Comparison of ENCODE assay signal across 18 cellular contexts in genomic region chr18:3654442-3655253, GRCh38.
DNase-seq lines count a peak whose midpoint lies in the region; ATAC-seq and TF ChIP-seq lines count a peak whose summit lies in the region.
"Had no signal": no experiment of that assay in that cellular context is flagged by ENCODE, and none has a peak within 500 bp of the region (broad histone marks: within the 10 kb centered on the region; RNA-seq: fewer than 3 reads in every experiment).

No MANE protein-coding gene starts in this region.

- H3K27ac Mint-ChIP-seq in MCF 10A (ENCODE audit: low read depth, unreplicated experiment) = peak overlapping the region; percentile 9
- H3K27ac Mint-ChIP-seq in endothelial cell (ENCODE audit: unreplicated experiment) = peak overlapping the region; percentile 21
- H3K27ac Mint-ChIP-seq in stimulated activated effector memory CD8-positive, alpha-beta T cell treated with anti-CD3 and anti-CD28 coated beads, Interleukin-12 subunit alpha, Interleukin-12 subunit beta, amount 100 ng/mL, for 72 hours = peak overlapping the region; percentile 22
- H3K27ac Mint-ChIP-seq: activated CD4-positive, alpha-beta T cell treated with anti-CD3 and anti-CD28 coated beads, Interleukin-2, amount 10 ng/mL, durations not matched to agents 7 days and 5 days; T-helper 1 cell treated with Interleukin-12 subunit alpha and Interleukin-12 subunit beta and Interleukin-4 antibody, amounts not matched to agents 30 μg/mL and 1 μg/mL, for 36 hours had no signal

- H3K27ac ChIP-seq in breast epithelium = no peak overlapping the region
- H3K27ac ChIP-seq: KMS-11 had no signal

- CTCF ChIA-PET in MCF 10A (lab: Yijun Ruan, JAX) = interaction anchor here (3.0 kb wide), 2 partner anchors 11 kb away, joined by 25 to 43 read pairs; no protein-coding TSS in a partner anchor

- H3K9me3 Mint-ChIP-seq in MCF 10A (ENCODE audit: unreplicated experiment) (no peaks in the 10 kb centered on the region), endothelial cell (ENCODE audit: unreplicated experiment) (no peaks in the 10 kb centered on the region)
- H3K9me3 Mint-ChIP-seq in stimulated activated effector memory CD8-positive, alpha-beta T cell treated with anti-CD3 and anti-CD28 coated beads, Interleukin-12 subunit alpha, Interleukin-12 subunit beta, amount 100 ng/mL, for 72 hours = no peaks in the 10 kb centered on the region
- H3K9me3 Mint-ChIP-seq: activated CD4-positive, alpha-beta T cell treated with anti-CD3 and anti-CD28 coated beads, Interleukin-2, amount 10 ng/mL, durations not matched to agents 7 days and 5 days; T-helper 1 cell treated with Interleukin-12 subunit alpha and Interleukin-12 subunit beta and Interleukin-4 antibody, amounts not matched to agents 30 μg/mL and 1 μg/mL, for 36 hours had no signal

- H3K9me3 ChIP-seq in breast epithelium = no peaks in the 10 kb centered on the region

- H3K27me3 ChIP-seq in breast epithelium = no peaks in the 10 kb centered on the region

- ATAC-seq in stimulated activated effector memory CD8-positive, alpha-beta T cell treated with anti-CD3 and anti-CD28 coated beads, Interleukin-12 subunit alpha, Interleukin-12 subunit beta, amount 100 ng/mL, for 72 hours = peak; percentile 52

- TF ChIP-seq CTCF in MCF 10A (IDR thresholded peaks at IDR 0.05; ENCODE audit: unreplicated experiment) = no peak
- no peak for TF ChIP-seq CTCF in breast epithelium (IDR thresholded peaks at IDR 0.05)
- no peak for TF ChIP-seq CTCF in endothelial cell (IDR thresholded peaks at IDR 0.05; ENCODE audit: unreplicated experiment)
- no peak for TF ChIP-seq CTCF in GM10266 (IDR thresholded peaks at IDR 0.05; ENCODE audit: control insufficient read depth, insufficient read depth, low read depth, missing control alignments)

- no peaks in the 10 kb centered on the region for H3K36me3 ChIP-seq in breast epithelium

- H3K4me1 Mint-ChIP-seq in MCF 10A (ENCODE audit: insufficient read depth, unreplicated experiment) (peaks cover 33% of the 10 kb centered on the region), endothelial cell (ENCODE audit: unreplicated experiment) (peaks cover 19% of the 10 kb centered on the region)
- peaks cover 22% of the 10 kb centered on the region for H3K4me1 Mint-ChIP-seq in stimulated activated effector memory CD8-positive, alpha-beta T cell treated with anti-CD3 and anti-CD28 coated beads, Interleukin-12 subunit alpha, Interleukin-12 subunit beta, amount 100 ng/mL, for 72 hours

- intact Hi-C loops in MCF 10A (cut with micrococcal nuclease) = no loop called here
- intact Hi-C loops in breast epithelium (cut with DNase I; ENCODE audit: low total_unique reads) = no loop called here

- BruUV-seq in MCF 10A (replicated peaks; lab: Mats Ljungman, UMichigan) = no TSS peak

- no peak overlapping the region for H3K4me3 ChIP-seq in breast epithelium
- H3K4me3 ChIP-seq: lung had no signal

- no peaks in the 10 kb centered on the region for H3K27me3 Mint-ChIP-seq in MCF 10A (ENCODE audit: insufficient read depth, unreplicated experiment)
- peaks cover 2% of the 10 kb centered on the region for H3K27me3 Mint-ChIP-seq in endothelial cell (ENCODE audit: unreplicated experiment)
- H3K27me3 Mint-ChIP-seq: activated CD4-positive, alpha-beta T cell treated with anti-CD3 and anti-CD28 coated beads, Interleukin-2, amount 10 ng/mL, durations not matched to agents 7 days and 5 days had no signal

- DNase-seq in MCF 10A (ENCODE audit: unreplicated experiment) (no peak), breast epithelium (ENCODE audit: low spot score in 2 of 2) (no peak), SW480 (ENCODE audit: low spot score) (peak; percentile 59), endothelial cell (ENCODE audit: low spot score) (no peak), GM10266 (ENCODE audit: extremely low spot score) (no peak), NOMO-1 treated with dmso at 0.1 percent for 144 hours (lab: John Stamatoyannopoulos, UW; ENCODE audit: unreplicated experiment) (no peak)
- DNase-seq in stimulated activated effector memory CD8-positive, alpha-beta T cell treated with anti-CD3 and anti-CD28 coated beads, Interleukin-12 subunit alpha, Interleukin-12 subunit beta, amount 100 ng/mL, for 72 hours (ENCODE audit: low spot score in 2 of 2) = no peak
- no peak for DNase-seq in NK-92 treated with Interleukin-12 subunit alpha and Interleukin-12 subunit beta, amount 100 ng/mL, for 24 hours (lab: John Stamatoyannopoulos, UW)
- DNase-seq: activated CD4-positive, alpha-beta T cell treated with anti-CD3 and anti-CD28 coated beads, Interleukin-2, amount 10 ng/mL, durations not matched to agents 7 days and 5 days; activated effector memory CD4-positive, alpha-beta T cell treated with Interleukin-2 at 50 U/mL for 16 hours; AML-193; DMS79; NCI-H1105 treated with DMSO at 0.1 percent for 48 hours; NCI-H446 treated with DMSO at 0.1 percent for 48 hours; occipital lobe had no signal

- TF ChIP-seq POLR2A in breast epithelium (IDR thresholded peaks at IDR 0.05) = no peak

- H3K4me3 Mint-ChIP-seq in MCF 10A (ENCODE audit: unreplicated experiment) (no peak overlapping the region), endothelial cell (ENCODE audit: unreplicated experiment) (no peak overlapping the region)
- peak overlapping the region; percentile 10 for H3K4me3 Mint-ChIP-seq in stimulated activated effector memory CD8-positive, alpha-beta T cell treated with anti-CD3 and anti-CD28 coated beads, Interleukin-12 subunit alpha, Interleukin-12 subunit beta, amount 100 ng/mL, for 72 hours
- H3K4me3 Mint-ChIP-seq: activated CD4-positive, alpha-beta T cell treated with anti-CD3 and anti-CD28 coated beads, Interleukin-2, amount 10 ng/mL, durations not matched to agents 7 days and 5 days; T-helper 1 cell treated with Interleukin-12 subunit alpha and Interleukin-12 subunit beta and Interleukin-4 antibody, amounts not matched to agents 30 μg/mL and 1 μg/mL, for 36 hours had no signal

- H3K4me1 ChIP-seq in breast epithelium = no peaks in the 10 kb centered on the region

- POLR2A ChIA-PET in MCF 10A (lab: Yijun Ruan, JAX) = interaction anchor here (5.6 to 6.1 kb wide), 3 partner anchors 11 to 202 kb away, joined by 69 to 76 read pairs (median 70); no protein-coding TSS in a partner anchor

- no peaks in the 10 kb centered on the region for H3K36me3 Mint-ChIP-seq in MCF 10A (ENCODE audit: insufficient read depth, unreplicated experiment)
- no peaks in the 10 kb centered on the region for H3K36me3 Mint-ChIP-seq in endothelial cell (ENCODE audit: low read depth, unreplicated experiment)
- peaks cover 9% of the 10 kb centered on the region for H3K36me3 Mint-ChIP-seq in stimulated activated effector memory CD8-positive, alpha-beta T cell treated with anti-CD3 and anti-CD28 coated beads, Interleukin-12 subunit alpha, Interleukin-12 subunit beta, amount 100 ng/mL, for 72 hours
